ENCODE assay signal across 13 cellular contexts in genomic region chr9:87381050-87381711, GRCh38.
DNase-seq lines count a peak whose midpoint lies in the region; ATAC-seq and TF ChIP-seq lines count a peak whose summit lies in the region.
"Had no signal": no experiment of that assay in that cellular context is flagged by ENCODE, and none has a peak within 500 bp of the region (broad histone marks: within the 10 kb centered on the region; RNA-seq: fewer than 3 reads in every experiment).

No MANE protein-coding gene starts in this region.

- peaks cover 0 to 36% (median 20%) of the 10 kb centered on the region in 4 donors for H3K4me1 ChIP-seq in tibial artery
- H3K4me1 ChIP-seq: right atrium auricular region had no signal

- ATAC-seq in GM19023 (IDR thresholded peaks at IDR 0.05; ENCODE audit: unreplicated experiment): no peak
- no peak for ATAC-seq in GM18873 (IDR thresholded peaks at IDR 0.05; ENCODE audit: low FRiP score, unreplicated experiment)
- ATAC-seq: activated T-cell treated with anti-CD3 and anti-CD28 coated beads, Interleukin-2, amount 50 U/mL, for 72 hours; T-helper 17 cell had no signal

- H3K36me3 ChIP-seq in tibial artery: no peaks in the 10 kb centered on the region
- H3K36me3 ChIP-seq: cardiac muscle cell, right atrium auricular region had no signal

- no peak overlapping the region for H3K4me3 ChIP-seq in astrocyte of the spinal cord (ENCODE audit: low read depth, low read length)
- no peak overlapping the region for H3K4me3 ChIP-seq in tibial artery
- H3K4me3 ChIP-seq: cardiac muscle cell, right atrium auricular region had no signal

- H3K27me3 ChIP-seq in tibial artery: no peaks in the 10 kb centered on the region
- H3K27me3 ChIP-seq: cardiac muscle cell, right atrium auricular region had no signal

- H3K9me3 ChIP-seq in tibial artery: no peaks in the 10 kb centered on the region
- H3K9me3 ChIP-seq: right atrium auricular region had no signal

- intact Hi-C loops in tibial artery (cut with DNase I; ENCODE audit: low total_unique reads): no loop called here

- TF ChIP-seq CTCF in astrocyte of the spinal cord (IDR thresholded peaks at IDR 0.05; ENCODE audit: low read depth, low read length): no peak
- no peak for TF ChIP-seq CTCF in tibial artery (IDR thresholded peaks at IDR 0.05)

- DNase-seq in HS-27A (ENCODE audit: low read depth): peak; percentile 84
- peak; percentile 25 for DNase-seq in astrocyte of the spinal cord (ENCODE audit: low read depth, low spot score)
- DNase-seq in iris pigment epithelial cell (ENCODE audit: low read depth): peak; percentile 90
- DNase-seq in tibial artery: no peak
- no peak for DNase-seq in NCI-H146 (lab: John Stamatoyannopoulos, UW)
- DNase-seq: activated CD4-positive, alpha-beta T cell treated with anti-CD3 and anti-CD28 coated beads for 4 hours; activated T-cell treated with anti-CD3 and anti-CD28 coated beads, Interleukin-2, amount 50 U/mL, for 72 hours; NCI-H2171; T-helper 17 cell had no signal

- H3K27ac ChIP-seq in tibial artery: peak overlapping the region; percentile 44 to 65
- H3K27ac ChIP-seq: cardiac muscle cell, right atrium auricular region had no signal

- in situ Hi-C loops in astrocyte of the spinal cord (cut with HindIII; ENCODE audit: low sequenced_read_pairs): no loop called here

Comparison
In these comparisons a context has a peak if more than half of its experiments do, and no peak if none do; other contexts are left out.
1. DNase-seq: peak in HS-27A (single experiment), astrocyte of the spinal cord (single experiment) and iris pigment epithelial cell (single experiment); none in tibial artery (0 of 2) and NCI-H146 (single experiment).